1 cellular context compared by ENCODE assay signal in genomic region chr21:32298658-32299081, GRCh38.
TF ChIP-seq lines count a peak whose summit lies in the region.

Gene MRAP (plus strand): TSS chr21:32298855. CDS start chr21:32298972, 117 bp downstream.

TF ChIP-seq in liver, 16 proteins besides CTCF, POLR2A, EP300 and RAD21 (continued from another document):
- TF ChIP-seq ZBTB33 (IDR thresholded peaks at IDR 0.05) (no peak), GABPA (IDR thresholded peaks at IDR 0.05 in 1 of 2, conservative IDR thresholded peaks at IDR 0.05 in 1 of 2) (no peak)
